17 cellular contexts compared by ENCODE assay signal in the genomic region with DNA sequence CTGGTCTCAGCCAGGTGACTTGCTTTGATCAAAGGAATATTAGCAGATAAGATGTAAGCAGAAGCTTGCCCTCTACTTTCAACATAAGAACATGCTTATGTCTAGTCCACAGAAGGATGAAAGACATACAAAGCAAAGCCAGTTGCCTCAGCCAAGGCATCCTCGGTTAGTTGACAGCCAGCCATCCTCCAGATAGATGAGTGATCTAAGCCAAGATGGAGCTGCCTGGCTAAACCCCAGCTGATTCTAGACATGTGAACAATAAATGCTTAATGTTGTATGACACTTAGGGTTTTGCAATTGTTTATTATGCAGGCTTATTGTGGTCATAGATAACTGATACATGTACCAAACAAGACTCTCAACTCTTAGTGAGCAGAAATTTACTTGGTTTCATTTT.
"Had no signal": no experiment of that assay in that cellular context is flagged by ENCODE, and none has a peak within 500 bp of the region (broad histone marks: within the 10 kb centered on the region; RNA-seq: fewer than 3 reads in every experiment).

No MANE protein-coding gene starts in this region.

- H3K9me3 ChIP-seq: thyroid gland had no signal

- H3K36me3 ChIP-seq: brain microvascular endothelial cell, thyroid gland, WERI-Rb-1 had no signal

- H3K4me3 ChIP-seq: hepatocyte, thyroid gland had no signal

- FAIRE-seq: keratinocyte had no signal

- H2AFZ ChIP-seq: hepatocyte, parathyroid adenoma had no signal

- H3K27me3 ChIP-seq: brain microvascular endothelial cell, hepatocyte, thyroid gland had no signal

- DNase-seq: activated CD4-positive, alpha-beta memory T cell treated with anti-CD3 and anti-CD28 coated beads for 36 hours; activated CD4-positive, alpha-beta T cell treated with anti-CD3 and anti-CD28 coated beads for 36 hours; activated effector memory CD4-positive, alpha-beta T cell treated with anti-CD3 and anti-CD28 coated beads, Interleukin-2, amount 50 U/mL, for 16 hours; activated T-cell treated with anti-CD3 and anti-CD28 coated beads, Interleukin-2, amount 50 U/mL, for 4 hours; brain microvascular endothelial cell; dermis blood vessel endothelial cell; endodermal cell; mammary epithelial cell; naive thymus-derived CD8-positive, alpha-beta T cell; stimulated activated CD4-positive, alpha-beta T cell treated with anti-CD3 and anti-CD28 coated beads, Interleukin-1b, Interleukin-23, amount 100 ng/mL, for 48 hours; T-helper 17 cell; thyroid gland; WERI-Rb-1 had no signal

- H3K9ac ChIP-seq: parathyroid adenoma had no signal

- H3K79me2 ChIP-seq: hepatocyte, parathyroid adenoma had no signal

- ATAC-seq: activated CD4-positive, alpha-beta T cell treated with anti-CD3 and anti-CD28 coated beads for 36 hours; activated T-cell treated with anti-CD3 and anti-CD28 coated beads, Interleukin-2, amount 50 U/mL, for 4 hours; left lobe of liver; naive thymus-derived CD8-positive, alpha-beta T cell; T-helper 17 cell had no signal

- H3K27ac ChIP-seq: brain microvascular endothelial cell, hepatocyte, parathyroid adenoma, thyroid gland, WERI-Rb-1 had no signal

- H3K4me1 ChIP-seq: parathyroid adenoma, thyroid gland had no signal

- H3K4me2 ChIP-seq: hepatocyte had no signal
